26 cellular contexts compared by ENCODE assay signal in the genomic region with DNA sequence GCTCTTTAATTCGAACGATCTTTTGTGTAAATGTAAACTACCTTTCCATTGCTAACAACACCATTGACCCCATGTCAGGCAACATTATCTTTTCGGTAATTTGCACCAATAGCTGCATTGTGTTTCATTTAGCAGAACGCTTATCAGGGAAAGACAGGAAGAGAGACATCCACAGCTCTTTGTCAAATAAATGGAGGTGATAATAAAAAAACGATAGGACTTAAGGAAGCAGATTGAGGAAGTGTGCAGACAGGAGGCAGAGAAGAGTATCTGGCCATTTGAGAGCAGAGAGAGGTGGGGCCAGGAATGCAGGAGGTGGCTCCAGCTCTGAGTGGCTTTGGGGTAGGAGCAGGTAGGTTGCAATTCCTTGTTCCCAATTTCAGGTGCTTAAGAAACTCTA. TPM values are rescaled to one million over a fixed set of nuclear protein-coding genes. Genes with fewer than 3 reads are reported as not detected.
"Had no signal": no experiment of that assay in that cellular context is flagged by ENCODE, and none has a peak within 500 bp of the region (broad histone marks: within the 10 kb centered on the region; RNA-seq: fewer than 3 reads in every experiment).

No MANE protein-coding gene starts in this region.

- H3K4me3 Mint-ChIP-seq: naive thymus-derived CD4-positive, alpha-beta T cell; nephron progenitor cell; stimulated activated naive B cell treated with anti-CD40 and anti-IgM and Interleukin-4, amounts not matched to agents 10 μg/mL and 1 μg/mL and 100 μg/mL, for 72 hours; stimulated activated naive CD8-positive, alpha-beta T cell treated with anti-CD3 and anti-CD28 coated beads, Interleukin-15, amount 100 ng/mL, for 72 hours had no signal

- ATAC-seq: esophagus mucosa; heart left ventricle; left colon; left ventricle myocardium superior; naive thymus-derived CD4-positive, alpha-beta T cell; psoas muscle; right lobe of liver; stimulated activated naive B cell treated with anti-CD40 and anti-IgM and Interleukin-4, amounts not matched to agents 10 μg/mL and 1 μg/mL and 100 μg/mL, for 72 hours; stimulated activated naive CD8-positive, alpha-beta T cell treated with anti-CD3 and anti-CD28 coated beads, Interleukin-15, amount 100 ng/mL, for 72 hours; upper lobe of right lung had no signal

- H3K4me1 Mint-ChIP-seq: naive thymus-derived CD4-positive, alpha-beta T cell; nephron progenitor cell; stimulated activated naive B cell treated with anti-CD40 and anti-IgM and Interleukin-4, amounts not matched to agents 10 μg/mL and 1 μg/mL and 100 μg/mL, for 72 hours; stimulated activated naive CD8-positive, alpha-beta T cell treated with anti-CD3 and anti-CD28 coated beads, Interleukin-15, amount 100 ng/mL, for 72 hours had no signal

- H3K4me3 ChIP-seq: coronary artery, heart left ventricle, psoas muscle, right lobe of liver, spleen, testis, tibial nerve, upper lobe of right lung, vagina had no signal

- H3K27me3 Mint-ChIP-seq: stimulated activated naive CD8-positive, alpha-beta T cell treated with anti-CD3 and anti-CD28 coated beads, Interleukin-15, amount 100 ng/mL, for 72 hours had no signal

- H3K27ac ChIP-seq: coronary artery, heart left ventricle, neutrophil, psoas muscle, right lobe of liver, spleen, testis, tibial nerve, upper lobe of right lung, vagina had no signal

- DNase-seq: effector CD8-positive, alpha-beta T cell; heart left ventricle; hippocampal formation; left colon; left ventricle myocardium superior; naive thymus-derived CD4-positive, alpha-beta T cell; nephron progenitor cell; psoas muscle; retina; right lobe of liver; spleen; stimulated activated CD4-positive, alpha-beta T cell treated with anti-CD3 and anti-CD28 coated beads, Interleukin-15, amount 100 ng/mL, for 24 hours; stimulated activated CD4-positive, alpha-beta T cell treated with anti-CD3 and anti-CD28 coated beads, Interleukin-1b, Interleukin-23, amount 100 ng/mL, for 48 hours; stimulated activated CD4-positive, alpha-beta T cell treated with anti-CD3 and anti-CD28 coated beads, Interleukin-4, amount 100 ng/mL, for 24 hours; stimulated activated naive B cell treated with anti-CD40 and anti-IgM and Interleukin-4, amounts not matched to agents 10 μg/mL and 1 μg/mL and 100 μg/mL, for 72 hours; stimulated activated naive CD8-positive, alpha-beta T cell treated with anti-CD3 and anti-CD28 coated beads, Interleukin-15, amount 100 ng/mL, for 72 hours; testis; upper lobe of right lung had no signal

- H3K36me3 Mint-ChIP-seq: naive thymus-derived CD4-positive, alpha-beta T cell; stimulated activated naive B cell treated with anti-CD40 and anti-IgM and Interleukin-4, amounts not matched to agents 10 μg/mL and 1 μg/mL and 100 μg/mL, for 72 hours had no signal

- H3K4me1 ChIP-seq: heart left ventricle, psoas muscle, right lobe of liver, spleen, testis, tibial nerve, upper lobe of right lung, vagina had no signal

- H3K9me3 Mint-ChIP-seq: stimulated activated naive B cell treated with anti-CD40 and anti-IgM and Interleukin-4, amounts not matched to agents 10 μg/mL and 1 μg/mL and 100 μg/mL, for 72 hours; stimulated activated naive CD8-positive, alpha-beta T cell treated with anti-CD3 and anti-CD28 coated beads, Interleukin-15, amount 100 ng/mL, for 72 hours had no signal

- H3K27ac Mint-ChIP-seq: nephron progenitor cell; stimulated activated naive B cell treated with anti-CD40 and anti-IgM and Interleukin-4, amounts not matched to agents 10 μg/mL and 1 μg/mL and 100 μg/mL, for 72 hours; stimulated activated naive CD8-positive, alpha-beta T cell treated with anti-CD3 and anti-CD28 coated beads, Interleukin-15, amount 100 ng/mL, for 72 hours had no signal

- H3K27me3 ChIP-seq: heart left ventricle, neutrophil, right lobe of liver, spleen, testis, tibial nerve, upper lobe of right lung, vagina had no signal

- H3K36me3 ChIP-seq: heart left ventricle, neutrophil, right lobe of liver, spleen, tibial nerve, upper lobe of right lung, vagina had no signal

- H3K9me3 ChIP-seq: heart left ventricle, neutrophil, psoas muscle, right lobe of liver, spleen, testis, tibial nerve, upper lobe of right lung, vagina had no signal

RNA-seq across cellular contexts. Expression of a gene that starts 37.5 kb away (rescaled TPM):
- total RNA-seq: dermis microvascular lymphatic vessel endothelial cell, fibroblast of lung, osteoblast had no signal
- polyA plus RNA-seq: fibroblast of lung; naive thymus-derived CD4-positive, alpha-beta T cell had no signal
